In the genomic region with DNA sequence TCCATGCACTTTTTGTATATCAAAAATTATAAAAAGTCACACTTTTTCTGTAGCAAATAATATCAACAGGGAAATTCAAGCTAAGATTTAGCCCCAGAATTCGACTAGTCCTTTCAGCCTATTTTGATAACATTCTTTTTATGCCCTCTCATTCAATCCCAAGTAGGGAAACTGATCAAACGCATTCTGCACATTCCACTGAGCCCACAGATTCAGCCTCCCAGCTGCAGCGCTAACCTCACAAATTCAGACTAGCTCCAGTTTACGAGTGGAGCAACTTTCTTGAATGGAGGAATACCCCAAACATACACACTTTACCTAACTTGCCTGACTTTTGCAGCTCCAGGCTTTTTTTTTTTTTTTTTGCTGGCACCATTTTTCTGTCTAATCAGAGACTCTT, we compare ENCODE assay signal across 27 cellular contexts.
"Had no signal": no experiment of that assay in that cellular context is flagged by ENCODE, and none has a peak within 500 bp of the region (broad histone marks: within the 10 kb centered on the region; RNA-seq: fewer than 3 reads in every experiment).

No MANE protein-coding gene starts in this region.

- H3K27me3 ChIP-seq: body of pancreas, MG63 had no signal

- H3K9ac ChIP-seq: KMS-11 had no signal

- H3K4me3 Mint-ChIP-seq: activated B cell treated with CpG ODN at 0.5 μM for 24 hours; activated CD4-positive, alpha-beta memory T cell treated with anti-CD3 and anti-CD28 coated beads, Interleukin-2, amount 10 ng/mL, durations not matched to agents 7 days and 5 days; activated CD4-positive, alpha-beta T cell treated with anti-CD3 and anti-CD28 coated beads for 36 hours; activated naive CD4-positive, alpha-beta T cell treated with anti-CD3 and anti-CD28 coated beads, Interleukin-2, amount 10 ng/mL, durations not matched to agents 7 days and 5 days; activated naive CD8-positive, alpha-beta T cell treated with anti-CD3 and anti-CD28 coated beads for 36 hours; activated T-cell treated with anti-CD3 and anti-CD28 coated beads, Interleukin-2, amount 50 U/mL, for 72 hours; central memory CD8-positive, alpha-beta T cell; T-cell had no signal

- H3K9me3 Mint-ChIP-seq: activated B cell treated with CpG ODN at 0.5 μM for 24 hours; activated CD4-positive, alpha-beta memory T cell treated with anti-CD3 and anti-CD28 coated beads, Interleukin-2, amount 10 ng/mL, durations not matched to agents 7 days and 5 days; activated naive CD4-positive, alpha-beta T cell treated with anti-CD3 and anti-CD28 coated beads, Interleukin-2, amount 10 ng/mL, durations not matched to agents 7 days and 5 days; activated T-helper 2 cell treated with anti-CD3 and anti-CD28 coated beads, Interferon-gamma antibody, Interleukin-2, Interleukin-4, amounts not matched to agents 10 μg/mL and 5 μg/mL and 100 μg/mL, durations not matched to agents 14 hours and 24 hours and 36 hours; central memory CD8-positive, alpha-beta T cell; T-cell had no signal

- H3K4me2 ChIP-seq: KMS-11, PC-9 had no signal

- H3K36me3 ChIP-seq: MG63 had no signal

- H3K27ac Mint-ChIP-seq: activated B cell treated with CpG ODN at 0.5 μM for 24 hours; activated CD4-positive, alpha-beta memory T cell treated with anti-CD3 and anti-CD28 coated beads, Interleukin-2, amount 10 ng/mL, durations not matched to agents 7 days and 5 days; activated CD4-positive, alpha-beta T cell treated with anti-CD3 and anti-CD28 coated beads for 36 hours; activated naive CD4-positive, alpha-beta T cell treated with anti-CD3 and anti-CD28 coated beads, Interleukin-2, amount 10 ng/mL, durations not matched to agents 7 days and 5 days; activated naive CD8-positive, alpha-beta T cell treated with anti-CD3 and anti-CD28 coated beads for 36 hours; activated T-helper 2 cell treated with anti-CD3 and anti-CD28 coated beads, Interferon-gamma antibody, Interleukin-2, Interleukin-4, amounts not matched to agents 10 μg/mL and 5 μg/mL and 100 μg/mL, durations not matched to agents 14 hours and 24 hours and 36 hours; T-cell had no signal

- H2AFZ ChIP-seq: PC-9 had no signal

- H3K4me3 ChIP-seq: body of pancreas, MG63, PC-9 had no signal

- H3K4me1 ChIP-seq: body of pancreas had no signal

- DNase-seq: activated B cell treated with CpG ODN at 0.5 μM for 24 hours; activated CD4-positive, alpha-beta memory T cell treated with anti-CD3 and anti-CD28 coated beads, Interleukin-2, amount 10 ng/mL, durations not matched to agents 7 days and 5 days; activated CD4-positive, alpha-beta T cell treated with anti-CD3 and anti-CD28 coated beads for 36 hours; activated CD4-positive, alpha-beta T cell treated with anti-CD3 and anti-CD28 coated beads, Interleukin-2, amount 50 U/mL, for 1 hour; activated CD8-positive, alpha-beta memory T cell treated with anti-CD3 and anti-CD28 coated beads, Interleukin-2, amount 50 U/mL, for 4 hours; activated gamma-delta T cell treated with Interleukin-2 at 50 U/mL for 16 hours; activated naive CD4-positive, alpha-beta T cell treated with anti-CD3 and anti-CD28 coated beads, Interleukin-2, amount 10 ng/mL, durations not matched to agents 7 days and 5 days; activated naive CD8-positive, alpha-beta T cell treated with anti-CD3 and anti-CD28 coated beads for 36 hours; activated T-cell treated with anti-CD3 and anti-CD28 coated beads, Interleukin-2, amount 50 U/mL, for 72 hours; body of pancreas; MG63; MV-4-11; NCI-H1092 treated with DMSO at 0.1 percent for 48 hours; NCI-H1417 treated with DMSO at 0.1 percent for 48 hours; NCI-H1694; NCI-H2029; NCI-H2107; NCI-H226; NCI-H526 treated with DMSO at 0.1 percent for 48 hours; SIG-M5; T-cell; T-helper 2 cell; T1000 had no signal

- H3K27ac ChIP-seq: body of pancreas, KMS-11, PC-9 had no signal

- ATAC-seq: activated CD4-positive, alpha-beta T cell treated with anti-CD3 and anti-CD28 coated beads for 36 hours; activated T-cell treated with anti-CD3 and anti-CD28 coated beads, Interleukin-2, amount 50 U/mL, for 72 hours; body of pancreas; T-cell had no signal

- H3K36me3 Mint-ChIP-seq: activated naive CD4-positive, alpha-beta T cell treated with anti-CD3 and anti-CD28 coated beads, Interleukin-2, amount 10 ng/mL, durations not matched to agents 7 days and 5 days; activated naive CD8-positive, alpha-beta T cell treated with anti-CD3 and anti-CD28 coated beads for 36 hours; T-cell had no signal

- H3K9me3 ChIP-seq: body of pancreas, MG63 had no signal

- H3K4me1 Mint-ChIP-seq: activated B cell treated with CpG ODN at 0.5 μM for 24 hours; activated CD4-positive, alpha-beta memory T cell treated with anti-CD3 and anti-CD28 coated beads, Interleukin-2, amount 10 ng/mL, durations not matched to agents 7 days and 5 days; central memory CD8-positive, alpha-beta T cell had no signal
